10 cellular contexts compared by ENCODE assay signal in genomic region chr9:123375725-123376132, GRCh38. TPM values are rescaled to one million over a fixed set of nuclear protein-coding genes. Genes with fewer than 3 reads are reported as not detected.
DNase-seq lines count a peak whose midpoint lies in the region; ATAC-seq and TF ChIP-seq lines count a peak whose summit lies in the region.
"Had no signal": no experiment of that assay in that cellular context is flagged by ENCODE, and none has a peak within 500 bp of the region (broad histone marks: within the 10 kb centered on the region; RNA-seq: fewer than 3 reads in every experiment).

No MANE protein-coding gene starts in this region.

- no peaks in the 10 kb centered on the region for H3K27me3 ChIP-seq in NT2/D1 (ENCODE audit: insufficient read depth, insufficient read length)
- no peaks in the 10 kb centered on the region for H3K27me3 ChIP-seq in ovary

- H3K9ac ChIP-seq in NT2/D1 (ENCODE audit: insufficient read length, low read depth), result peak overlapping the region; percentile 33

- DNase-seq in GDM1 (lab: John Stamatoyannopoulos, UW) (peak; percentile 78), NT2/D1 (ENCODE audit: low read depth, low spot score) (no peak), ovary (peak; percentile 40 to 66 (median 63)), NCI-H1092 treated with DMSO at 0.1 percent for 48 hours (lab: John Stamatoyannopoulos, UW) (no peak), foreskin melanocyte (no peak)
- no peak for DNase-seq in activated naive CD8-positive, alpha-beta T cell treated with anti-CD3 and anti-CD28 coated beads, Interleukin-2, amount 50 U/mL, for 24 hours
- DNase-seq: stimulated activated CD4-positive, alpha-beta T cell treated with anti-CD3 and anti-CD28 coated beads, Interleukin-4, amount 100 ng/mL, for 24 hours had no signal

- H3K27me3 Mint-ChIP-seq in activated naive CD8-positive, alpha-beta T cell treated with anti-CD3 and anti-CD28 coated beads, Interleukin-2, amount 50 U/mL, for 24 hours, result peaks cover 35% of the 10 kb centered on the region

- H3K4me3 ChIP-seq in NT2/D1 (ENCODE audit: insufficient read length, low read depth), result no peak overlapping the region
- H3K4me3 ChIP-seq in ovary, result no peak overlapping the region

- H3K36me3 ChIP-seq in NT2/D1 (ENCODE audit: insufficient read depth, insufficient read length, low read length), result peaks cover 12% of the 10 kb centered on the region
- H3K36me3 ChIP-seq in ovary, result no peaks in the 10 kb centered on the region

- no peaks in the 10 kb centered on the region for H3K9me3 Mint-ChIP-seq in activated naive CD8-positive, alpha-beta T cell treated with anti-CD3 and anti-CD28 coated beads, Interleukin-2, amount 50 U/mL, for 24 hours

- H3K4me1 ChIP-seq in NT2/D1 (ENCODE audit: insufficient read depth, insufficient read length) (peaks cover 40% of the 10 kb centered on the region), ovary (ENCODE audit: insufficient read depth) (peaks cover 7% of the 10 kb centered on the region)

- H3K4me3 Mint-ChIP-seq in activated naive CD8-positive, alpha-beta T cell treated with anti-CD3 and anti-CD28 coated beads, Interleukin-2, amount 50 U/mL, for 24 hours, result no peak overlapping the region

- H3K27ac ChIP-seq in ovary, result no peak overlapping the region

- no peaks in the 10 kb centered on the region for H3K9me3 ChIP-seq in NT2/D1 (ENCODE audit: insufficient read depth, low read length)
- H3K9me3 ChIP-seq in ovary, result no peaks in the 10 kb centered on the region

- no peak for TF ChIP-seq EP300 in ovary (IDR thresholded peaks at IDR 0.05)

- no peak for TF ChIP-seq POLR2A in ovary (IDR thresholded peaks at IDR 0.05)

- intact Hi-C loops in ovary (cut with DNase I), result no loop called here

- 1 to 2% (median 1%) methylated on average over 12 of the region's 12 CpGs for WGBS in ovary, 3 donors

- H3K27ac Mint-ChIP-seq in activated naive CD8-positive, alpha-beta T cell treated with anti-CD3 and anti-CD28 coated beads, Interleukin-2, amount 50 U/mL, for 24 hours, result no peak overlapping the region

- peak; percentile 31 for ATAC-seq in esophagus mucosa
- ATAC-seq in GM19467 (IDR thresholded peaks at IDR 0.05; ENCODE audit: unreplicated experiment), result no peak
- ATAC-seq in activated naive CD8-positive, alpha-beta T cell treated with anti-CD3 and anti-CD28 coated beads, Interleukin-2, amount 50 U/mL, for 24 hours, result no peak

- H3K36me3 Mint-ChIP-seq in activated naive CD8-positive, alpha-beta T cell treated with anti-CD3 and anti-CD28 coated beads, Interleukin-2, amount 50 U/mL, for 24 hours (ENCODE audit: low read depth), result no peaks in the 10 kb centered on the region

- no peaks in the 10 kb centered on the region for H3K4me1 Mint-ChIP-seq in activated naive CD8-positive, alpha-beta T cell treated with anti-CD3 and anti-CD28 coated beads, Interleukin-2, amount 50 U/mL, for 24 hours

- TF ChIP-seq CTCF in ovary (IDR thresholded peaks at IDR 0.05), result no peak

RNA-seq across cellular contexts. Expression of gene CRB2, which starts 19.7 kb away (rescaled TPM):
- total RNA-seq in esophagus mucosa (not detected), ovary (10 to 100 TPM in 1 of 7 donors, 1 to 10 TPM in 2, under 1 TPM in 4; 0.25 to 20.4 (median 0.62) TPM)
- polyA plus RNA-seq in ovary, result under 1 TPM; 0.13 to 0.15 TPM
- polyA plus RNA-seq: keratinocyte had no signal

Comparison
In these comparisons a context has a peak if more than half of its experiments do, and no peak if none do; other contexts are left out.
1. DNase-seq: peak in GDM1 (single experiment) and ovary (5 of 5); none in NT2/D1 (single experiment), NCI-H1092 treated with DMSO at 0.1 percent for 48 hours (single experiment), activated naive CD8-positive, alpha-beta T cell treated with anti-CD3 and anti-CD28 coated beads, Interleukin-2, amount 50 U/mL, for 24 hours (single experiment) and foreskin melanocyte (single experiment).